ENCODE assay signal across 31 cellular contexts in the genomic region with DNA sequence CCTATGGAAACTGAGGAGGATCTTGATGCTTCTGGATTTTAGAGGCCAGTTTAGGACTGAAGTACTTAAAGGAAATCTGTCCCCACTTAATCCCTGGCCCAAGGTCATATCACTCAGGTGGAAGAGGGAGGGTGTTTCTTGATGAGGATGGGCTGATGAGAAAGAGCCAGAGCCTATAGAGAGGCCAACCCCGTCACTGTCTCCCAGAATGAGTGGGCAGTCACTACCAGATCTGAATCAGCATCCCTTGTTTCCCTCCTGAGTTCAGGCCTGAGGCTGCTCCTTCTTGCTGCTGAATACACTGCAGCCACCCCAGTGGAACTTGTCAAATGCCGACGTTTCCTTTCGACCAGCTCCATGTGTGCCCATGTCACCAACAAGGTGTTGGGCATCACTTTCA. TPM values are rescaled to one million over a fixed set of nuclear protein-coding genes. Genes with fewer than 3 reads are reported as not detected.
DNase-seq lines count a peak whose midpoint lies in the region; ATAC-seq and TF ChIP-seq lines count a peak whose summit lies in the region.
"Had no signal": no experiment of that assay in that cellular context is flagged by ENCODE, and none has a peak within 500 bp of the region (broad histone marks: within the 10 kb centered on the region; RNA-seq: fewer than 3 reads in every experiment).

No MANE protein-coding gene starts in this region.

- H3K9me3 Mint-ChIP-seq in activated naive CD8-positive, alpha-beta T cell treated with anti-CD3 and anti-CD28 coated beads, Interleukin-2, amount 50 U/mL, for 24 hours: peaks cover 6% of the 10 kb centered on the region
- peaks cover 7% of the 10 kb centered on the region for H3K9me3 Mint-ChIP-seq in activated naive CD8-positive, alpha-beta T cell treated with anti-CD3 and anti-CD28 coated beads for 36 hours
- peaks cover 7% of the 10 kb centered on the region for H3K9me3 Mint-ChIP-seq in chondrocyte (ENCODE audit: low read depth)
- H3K9me3 Mint-ChIP-seq: immature natural killer cell had no signal

- H3K27me3 Mint-ChIP-seq in activated naive CD8-positive, alpha-beta T cell treated with anti-CD3 and anti-CD28 coated beads, Interleukin-2, amount 50 U/mL, for 24 hours: peaks cover 2% of the 10 kb centered on the region
- no peaks in the 10 kb centered on the region for H3K27me3 Mint-ChIP-seq in activated naive CD8-positive, alpha-beta T cell treated with anti-CD3 and anti-CD28 coated beads for 36 hours
- peaks cover 1% of the 10 kb centered on the region for H3K27me3 Mint-ChIP-seq in chondrocyte (ENCODE audit: low read depth)

- no peak overlapping the region for H3K27ac Mint-ChIP-seq in activated naive CD8-positive, alpha-beta T cell treated with anti-CD3 and anti-CD28 coated beads, Interleukin-2, amount 50 U/mL, for 24 hours
- H3K27ac Mint-ChIP-seq in activated naive CD8-positive, alpha-beta T cell treated with anti-CD3 and anti-CD28 coated beads for 36 hours: no peak overlapping the region
- no peak overlapping the region for H3K27ac Mint-ChIP-seq in chondrocyte (ENCODE audit: unreplicated experiment)
- H3K27ac Mint-ChIP-seq: immature natural killer cell; stimulated activated naive B cell treated with anti-CD40 and anti-IgM and Interleukin-4, amounts not matched to agents 10 μg/mL and 1 μg/mL and 100 μg/mL, for 72 hours had no signal

- no peaks in the 10 kb centered on the region for H3K4me1 Mint-ChIP-seq in activated naive CD8-positive, alpha-beta T cell treated with anti-CD3 and anti-CD28 coated beads, Interleukin-2, amount 50 U/mL, for 24 hours
- H3K4me1 Mint-ChIP-seq in activated naive CD8-positive, alpha-beta T cell treated with anti-CD3 and anti-CD28 coated beads for 36 hours: peaks cover 2% of the 10 kb centered on the region
- peaks cover 8% of the 10 kb centered on the region for H3K4me1 Mint-ChIP-seq in chondrocyte (ENCODE audit: low read depth)
- H3K4me1 Mint-ChIP-seq: immature natural killer cell; stimulated activated naive B cell treated with anti-CD40 and anti-IgM and Interleukin-4, amounts not matched to agents 10 μg/mL and 1 μg/mL and 100 μg/mL, for 72 hours had no signal

- no peak for DNase-seq in activated CD4-positive, CD25-positive, alpha-beta regulatory T cell (lab: John Stamatoyannopoulos, UW)
- no peak for DNase-seq in activated naive CD8-positive, alpha-beta T cell treated with anti-CD3 and anti-CD28 coated beads, Interleukin-2, amount 50 U/mL, for 24 hours
- no peak for DNase-seq in activated naive CD8-positive, alpha-beta T cell treated with anti-CD3 and anti-CD28 coated beads for 36 hours
- no peak for DNase-seq in stimulated activated naive CD8-positive, alpha-beta T cell treated with anti-CD3 and anti-CD28 coated beads, Interleukin-15, Interleukin-2, amounts not matched to agents 100 U/mL and 50 U/mL, for 24 hours
- no peak for DNase-seq in chondrocyte (ENCODE audit: low spot score)
- DNase-seq: activated effector memory CD4-positive, alpha-beta T cell treated with anti-CD3 and anti-CD28 coated beads, Interleukin-2, amount 50 U/mL, for 16 hours; adrenal gland; cerebellar nuclear complex; DMS79 treated with DMSO at 0.1 percent for 48 hours; GF-D8; hippocampal formation; immature natural killer cell; Karpas-422; left colon; NCI-H1436; NCI-H2107; NCI-H748 treated with DMSO at 0.1 percent for 48 hours; Peyer's patch; SHP77 treated with DMSO at 0.1 percent for 48 hours; stimulated activated CD4-positive, alpha-beta T cell treated with anti-CD3 and anti-CD28 coated beads, Interleukin-2, amount 100 ng/mL, for 48 hours; stimulated activated naive B cell treated with anti-CD40 and anti-IgM and Interleukin-4, amounts not matched to agents 10 μg/mL and 1 μg/mL and 100 μg/mL, for 72 hours; T-helper 9 cell; testis had no signal

- no peaks in the 10 kb centered on the region for H3K36me3 Mint-ChIP-seq in activated naive CD8-positive, alpha-beta T cell treated with anti-CD3 and anti-CD28 coated beads, Interleukin-2, amount 50 U/mL, for 24 hours (ENCODE audit: low read depth)
- H3K36me3 Mint-ChIP-seq in activated naive CD8-positive, alpha-beta T cell treated with anti-CD3 and anti-CD28 coated beads for 36 hours: peaks cover 2% of the 10 kb centered on the region
- H3K36me3 Mint-ChIP-seq in chondrocyte (ENCODE audit: low read depth): peaks cover 3% of the 10 kb centered on the region
- H3K36me3 Mint-ChIP-seq: brain, immature natural killer cell had no signal

- peak; percentile 44 to 69 for ATAC-seq in activated CD4-positive, CD25-positive, alpha-beta regulatory T cell treated with anti-CD3 and anti-CD28 coated beads, Interleukin-2, amount 50 U/mL, for 24 hours
- ATAC-seq in activated naive CD8-positive, alpha-beta T cell treated with anti-CD3 and anti-CD28 coated beads, Interleukin-2, amount 50 U/mL, for 24 hours: peak; percentile 68
- ATAC-seq in stimulated activated naive CD8-positive, alpha-beta T cell treated with anti-CD3 and anti-CD28 coated beads, Interleukin-15, Interleukin-2, amounts not matched to agents 100 U/mL and 50 U/mL, for 24 hours: peak; percentile 63
- ATAC-seq: left colon had no signal

- TF ChIP-seq CTCF in chondrocyte (IDR thresholded peaks at IDR 0.05): no peak

- H3K4me3 Mint-ChIP-seq in activated naive CD8-positive, alpha-beta T cell treated with anti-CD3 and anti-CD28 coated beads, Interleukin-2, amount 50 U/mL, for 24 hours: no peak overlapping the region
- H3K4me3 Mint-ChIP-seq in activated naive CD8-positive, alpha-beta T cell treated with anti-CD3 and anti-CD28 coated beads for 36 hours: no peak overlapping the region
- H3K4me3 Mint-ChIP-seq in chondrocyte (ENCODE audit: unreplicated experiment): no peak overlapping the region
- H3K4me3 Mint-ChIP-seq: brain; CD14-positive monocyte; immature natural killer cell; stimulated activated naive B cell treated with anti-CD40 and anti-IgM and Interleukin-4, amounts not matched to agents 10 μg/mL and 1 μg/mL and 100 μg/mL, for 72 hours had no signal

RNA-seq across cellular contexts. Expression of gene ARMC12, which starts 14.8 kb away (rescaled TPM):
- 1 to 10 TPM; 1.8 to 2.0 TPM for total RNA-seq in activated naive CD8-positive, alpha-beta T cell treated with anti-CD3 and anti-CD28 coated beads for 36 hours
- total RNA-seq in chondrocyte: 1.8 to 1.9 TPM (median 1.8 TPM) in 3 replicates

RNA-seq across cellular contexts. Expression of gene CLPSL2, which starts 24.8 kb away (rescaled TPM):
- total RNA-seq in activated naive CD8-positive, alpha-beta T cell treated with anti-CD3 and anti-CD28 coated beads for 36 hours: not detected
- not detected in 3 replicates for total RNA-seq in chondrocyte
- total RNA-seq: activated CD8-positive, alpha-beta memory T cell treated with anti-CD3 and anti-CD28 coated beads for 36 hours; adrenal gland; endothelial cell of umbilical vein; fibroblast of lung; left colon; Peyer's patch; right atrium auricular region; testis had no signal

RNA-seq across cellular contexts. Expression of gene CLPSL1, which starts 29.2 kb away (rescaled TPM):
- total RNA-seq in activated naive CD8-positive, alpha-beta T cell treated with anti-CD3 and anti-CD28 coated beads for 36 hours: not detected
- total RNA-seq in chondrocyte: not detected in 3 replicates
- total RNA-seq: activated CD8-positive, alpha-beta memory T cell treated with anti-CD3 and anti-CD28 coated beads for 36 hours; adrenal gland; endothelial cell of umbilical vein; fibroblast of lung; H4; left colon; Peyer's patch; right atrium auricular region; testis had no signal

RNA-seq across cellular contexts. Expression of gene CLPS, which starts 45.5 kb away (rescaled TPM):
- not detected for total RNA-seq in activated naive CD8-positive, alpha-beta T cell treated with anti-CD3 and anti-CD28 coated beads for 36 hours
- total RNA-seq in chondrocyte: not detected in 3 replicates
- total RNA-seq: activated CD8-positive, alpha-beta memory T cell treated with anti-CD3 and anti-CD28 coated beads for 36 hours; endothelial cell of umbilical vein; fibroblast of lung; H4; Peyer's patch; right atrium auricular region had no signal

RNA-seq across cellular contexts. Expression of gene LHFPL5, which starts 53.6 kb away (rescaled TPM):
- not detected for total RNA-seq in activated naive CD8-positive, alpha-beta T cell treated with anti-CD3 and anti-CD28 coated beads for 36 hours
- not detected in 3 replicates for total RNA-seq in chondrocyte
- total RNA-seq: activated CD8-positive, alpha-beta memory T cell treated with anti-CD3 and anti-CD28 coated beads for 36 hours; endothelial cell of umbilical vein; fibroblast of lung; H4; left colon; Peyer's patch; right atrium auricular region had no signal
